In genomic region chr12:116672842-116673516, GRCh38 we compare ENCODE assay signal across 9 cellular contexts.
DNase-seq lines count a peak whose midpoint lies in the region; ATAC-seq, FAIRE-seq and TF ChIP-seq lines count a peak whose summit lies in the region.
"Had no signal": no experiment of that assay in that cellular context is flagged by ENCODE, and none has a peak within 500 bp of the region (broad histone marks: within the 10 kb centered on the region; RNA-seq: fewer than 3 reads in every experiment).

No MANE protein-coding gene starts in this region.

- H3K36me3 ChIP-seq in Loucy (ENCODE audit: insufficient read depth, low read length) (no peaks in the 10 kb centered on the region), body of pancreas (replicated peaks in 1 of 2; ENCODE audit: insufficient read depth in 1 of 2, low read depth in 2 of 2) (no peaks in the 10 kb centered on the region)

- H3K9me3 ChIP-seq in Loucy (ENCODE audit: insufficient read depth, low read depth, low read length) (no peaks in the 10 kb centered on the region), body of pancreas (no peaks in the 10 kb centered on the region)

- H3K27me3 ChIP-seq in Loucy (ENCODE audit: insufficient read depth, low read length, poor library complexity, severe bottlenecking) (no peaks in the 10 kb centered on the region), dorsolateral prefrontal cortex (no peaks in the 10 kb centered on the region), body of pancreas (no peaks in the 10 kb centered on the region)

- H3K79me2 ChIP-seq in Loucy (ENCODE audit: insufficient read depth, low read length) = no peaks in the 10 kb centered on the region

- no peaks in the 10 kb centered on the region for H3K9me2 ChIP-seq in Loucy (replicated peaks; ENCODE audit: low read depth, low read length)

- TF ChIP-seq POLR2A in body of pancreas (IDR thresholded peaks at IDR 0.05) = no peak

- no peaks in the 10 kb centered on the region for H4K20me1 ChIP-seq in Loucy (ENCODE audit: insufficient read depth, low read length, poor library complexity, severe bottlenecking)

- peak overlapping the region; percentile 36 for H3K9ac ChIP-seq in Loucy (ENCODE audit: low read depth, low read length, poor library complexity, severe bottlenecking)

- ATAC-seq in GM21786 (IDR thresholded peaks at IDR 0.05; ENCODE audit: unreplicated experiment) = peak; percentile 68
- no peak for ATAC-seq in body of pancreas
- ATAC-seq: left ventricle myocardium superior had no signal

- 65 to 82% methylated on average over 6 of the region's 6 CpGs for WGBS in body of pancreas, 2 donors

- DNase-seq in GM18507 (ENCODE audit: extremely low spot score, insufficient read length, low read depth) (no peak), islet precursor cell (peak; percentile 50), dorsolateral prefrontal cortex (no peak), LoVo (ENCODE audit: low spot score) (no peak), HTR-8/SVneo (ENCODE audit: insufficient read length, low spot score) (no peak), body of pancreas (no peak)
- DNase-seq: left ventricle myocardium superior had no signal

- H3K4me3 ChIP-seq in Loucy (ENCODE audit: low read length, poor library complexity, severe bottlenecking) (peak overlapping the region; percentile 64), dorsolateral prefrontal cortex (no peak overlapping the region), body of pancreas (no peak overlapping the region)

- H3F3A ChIP-seq in Loucy (ENCODE audit: low read depth) = peaks cover 4% of the 10 kb centered on the region; the same call in 1 of the 2 replicates

- H2AFZ ChIP-seq in Loucy (ENCODE audit: low read length) = peak overlapping the region; percentile 58

- H3K27ac ChIP-seq in dorsolateral prefrontal cortex (no peak overlapping the region), body of pancreas (no peak overlapping the region)

- H3K4me2 ChIP-seq in Loucy (ENCODE audit: low read depth, low read length, poor library complexity, severe bottlenecking) = peak overlapping the region; percentile 78

- FAIRE-seq in GM18507 (lab: Jason Lieb, UNC) = peak; percentile 80
- no peak for FAIRE-seq in HTR-8/SVneo (lab: Jason Lieb, UNC)

- TF ChIP-seq CTCF in Loucy (conservative IDR thresholded peaks at IDR 0.05; ENCODE audit: low read length) (no peak), dorsolateral prefrontal cortex (IDR thresholded peaks at IDR 0.05 in 54 of 56, conservative IDR thresholded peaks at IDR 0.05 in 2 of 56; ENCODE audit: low read depth in 1 of 56, partially characterized antibody in 56 of 56) (no peak), body of pancreas (IDR thresholded peaks at IDR 0.05) (no peak)

- intact Hi-C loops in dorsolateral prefrontal cortex (cut with DNase I) = no loop called here
- intact Hi-C loops in body of pancreas (cut with DNase I) = no loop called here

- H3K4me1 ChIP-seq in Loucy (ENCODE audit: insufficient read depth, low read length, poor library complexity, severe bottlenecking) = peaks cover 39% of the 10 kb centered on the region
- H3K4me1 ChIP-seq in body of pancreas = no peaks in the 10 kb centered on the region
